Comparison of ENCODE assay signal across 21 cellular contexts in the genomic region with DNA sequence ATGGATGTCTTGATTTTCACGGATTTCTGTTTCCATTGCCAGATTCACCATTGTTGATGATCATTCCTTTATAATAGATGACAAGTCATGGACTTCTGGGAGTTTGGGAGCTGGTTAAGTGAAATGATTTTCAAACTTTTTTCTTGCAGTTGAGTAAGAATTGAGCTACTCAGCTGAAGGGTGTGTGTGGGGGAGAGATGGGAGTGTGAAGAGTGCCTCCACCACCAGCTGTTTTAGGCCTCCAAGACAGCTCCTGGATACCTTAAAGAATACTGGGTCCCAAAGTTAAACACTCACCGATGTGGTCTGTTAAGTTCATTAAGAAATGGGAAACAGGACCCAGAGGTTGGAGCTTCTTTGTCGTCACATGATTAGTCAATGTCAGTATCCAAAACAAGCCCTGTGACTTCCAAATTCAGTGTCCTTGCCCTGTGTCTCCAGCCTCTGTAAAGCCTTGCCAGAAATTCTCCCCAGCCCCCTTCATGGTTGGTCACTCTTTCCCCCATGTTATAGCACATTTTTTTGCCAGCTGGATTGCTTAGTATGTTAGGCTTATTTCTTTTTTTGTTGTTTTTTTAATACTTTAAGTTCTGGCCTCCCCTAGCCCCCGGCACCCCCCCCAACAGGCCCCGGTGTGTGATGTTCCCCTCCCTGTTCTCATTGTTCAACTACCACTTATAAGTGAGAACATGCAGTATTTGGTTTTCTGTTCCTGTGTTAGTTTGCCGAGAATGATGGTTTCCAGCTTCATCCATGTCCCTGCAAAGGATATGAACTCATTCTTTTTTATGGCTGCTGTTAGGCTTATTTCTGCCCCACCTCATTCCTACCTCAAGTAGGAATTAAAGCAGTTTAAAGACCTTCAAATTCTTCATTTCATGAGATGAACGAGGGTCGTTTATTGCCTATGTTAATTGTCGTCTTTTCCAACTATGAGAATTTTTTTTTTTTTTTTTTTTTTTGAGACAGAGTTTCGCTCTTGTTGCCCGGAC. TPM values are rescaled to one million over a fixed set of nuclear protein-coding genes. Genes with fewer than 3 reads are reported as not detected.
DNase-seq lines count a peak whose midpoint lies in the region; ATAC-seq, FAIRE-seq and TF ChIP-seq lines count a peak whose summit lies in the region.
"Had no signal": no experiment of that assay in that cellular context is flagged by ENCODE, and none has a peak within 500 bp of the region (broad histone marks: within the 10 kb centered on the region; RNA-seq: fewer than 3 reads in every experiment).

No MANE protein-coding gene starts in this region.

- no peak overlapping the region for H3K4me3 Mint-ChIP-seq in activated CD4-positive, alpha-beta T cell treated with anti-CD3 and anti-CD28 coated beads for 36 hours
- H3K4me3 Mint-ChIP-seq in dendritic cell treated with granulocyte-macrophage colony-stimulating factor and Interleukin-4, amounts not matched to agents 40 ng/mL and 50 ng/mL, for 4 days: no peak overlapping the region
- no peak overlapping the region for H3K4me3 Mint-ChIP-seq in nephron
- H3K4me3 Mint-ChIP-seq: activated naive CD8-positive, alpha-beta T cell; activated T-cell treated with anti-CD3 and anti-CD28 coated beads, Interleukin-2, amount 50 U/mL, for 72 hours; T-helper 1 cell treated with Interleukin-12 subunit alpha and Interleukin-12 subunit beta and Interleukin-4 antibody, amounts not matched to agents 30 μg/mL and 1 μg/mL, for 36 hours had no signal

- no peaks in the 10 kb centered on the region for H3K27me3 Mint-ChIP-seq in activated CD4-positive, alpha-beta T cell treated with anti-CD3 and anti-CD28 coated beads for 36 hours
- H3K27me3 Mint-ChIP-seq in dendritic cell treated with granulocyte-macrophage colony-stimulating factor and Interleukin-4, amounts not matched to agents 40 ng/mL and 50 ng/mL, for 4 days: no peaks in the 10 kb centered on the region
- H3K27me3 Mint-ChIP-seq in nephron (ENCODE audit: low read depth): no peaks in the 10 kb centered on the region
- H3K27me3 Mint-ChIP-seq: activated naive CD8-positive, alpha-beta T cell had no signal

- no peak for FAIRE-seq in D721Med (lab: Jason Lieb, UNC)

- TF ChIP-seq CTCF in nephron (IDR thresholded peaks at IDR 0.05; ENCODE audit: unreplicated experiment in 3 of 3): no peak
- no peak for TF ChIP-seq CTCF in thyroid gland (IDR thresholded peaks at IDR 0.05)
- no peak for TF ChIP-seq CTCF in D721Med (IDR thresholded peaks at IDR 0.05; ENCODE audit: insufficient read depth, missing control alignments)

- H3K27me3 ChIP-seq in thyroid gland: no peaks in the 10 kb centered on the region
- H3K27me3 ChIP-seq: body of pancreas, upper lobe of right lung had no signal

- no peak for TF ChIP-seq POLR2A in thyroid gland (IDR thresholded peaks at IDR 0.05)

- peaks cover 2% of the 10 kb centered on the region for H3K36me3 Mint-ChIP-seq in activated CD4-positive, alpha-beta T cell treated with anti-CD3 and anti-CD28 coated beads for 36 hours (ENCODE audit: low read depth)
- peaks cover 26% of the 10 kb centered on the region for H3K36me3 Mint-ChIP-seq in dendritic cell treated with granulocyte-macrophage colony-stimulating factor and Interleukin-4, amounts not matched to agents 40 ng/mL and 50 ng/mL, for 4 days (ENCODE audit: low read depth)
- peaks cover 5% of the 10 kb centered on the region for H3K36me3 Mint-ChIP-seq in nephron (ENCODE audit: low read depth)

- H3K4me1 Mint-ChIP-seq in activated CD4-positive, alpha-beta T cell treated with anti-CD3 and anti-CD28 coated beads for 36 hours: peaks cover 21% of the 10 kb centered on the region
- H3K4me1 Mint-ChIP-seq in dendritic cell treated with granulocyte-macrophage colony-stimulating factor and Interleukin-4, amounts not matched to agents 40 ng/mL and 50 ng/mL, for 4 days (ENCODE audit: low read depth): peaks cover 5% of the 10 kb centered on the region
- H3K4me1 Mint-ChIP-seq in nephron: peaks cover 5% of the 10 kb centered on the region

- WGBS in thyroid gland, 2 donors: 64 to 66% methylated on average over 11 of the region's 11 CpGs

- no peak overlapping the region for H3K4me3 ChIP-seq in thyroid gland (replicated peaks in 1 of 3)
- H3K4me3 ChIP-seq: body of pancreas, upper lobe of right lung had no signal

- no peaks in the 10 kb centered on the region for H3K9me3 ChIP-seq in thyroid gland
- H3K9me3 ChIP-seq: body of pancreas, Caco-2, upper lobe of right lung had no signal

- intact Hi-C loops in activated CD4-positive, alpha-beta T cell treated with anti-CD3 and anti-CD28 coated beads for 36 hours (cut with DNase I, micrococcal nuclease): no loop called here
- intact Hi-C loops in dendritic cell treated with granulocyte-macrophage colony-stimulating factor and Interleukin-4, amounts not matched to agents 40 ng/mL and 50 ng/mL, for 4 days (cut with micrococcal nuclease): no loop called here
- intact Hi-C loops in thyroid gland (cut with DNase I): no loop called here

- H3K9me3 Mint-ChIP-seq in activated CD4-positive, alpha-beta T cell treated with anti-CD3 and anti-CD28 coated beads for 36 hours (ENCODE audit: low read depth): no peaks in the 10 kb centered on the region
- H3K9me3 Mint-ChIP-seq in dendritic cell treated with granulocyte-macrophage colony-stimulating factor and Interleukin-4, amounts not matched to agents 40 ng/mL and 50 ng/mL, for 4 days: no peaks in the 10 kb centered on the region
- no peaks in the 10 kb centered on the region for H3K9me3 Mint-ChIP-seq in nephron
- H3K9me3 Mint-ChIP-seq: activated T-cell treated with anti-CD3 and anti-CD28 coated beads, Interleukin-2, amount 50 U/mL, for 72 hours; T-helper 1 cell treated with Interleukin-12 subunit alpha and Interleukin-12 subunit beta and Interleukin-4 antibody, amounts not matched to agents 30 μg/mL and 1 μg/mL, for 36 hours had no signal

- DNase-seq in activated CD4-positive, alpha-beta T cell treated with anti-CD3 and anti-CD28 coated beads for 36 hours: no peak
- DNase-seq in activated CD4-positive, alpha-beta T cell treated with anti-CD3 and anti-CD28 coated beads for 4 hours: no peak
- peak; percentile 42 to 54 for DNase-seq in thyroid gland
- DNase-seq in kidney glomerular epithelial cell (lab: John Stamatoyannopoulos, UW): no peak
- no peak for DNase-seq in D721Med (ENCODE audit: insufficient read length, low spot score)
- DNase-seq: activated T-cell treated with anti-CD3 and anti-CD28 coated beads, Interleukin-2, amount 50 U/mL, for 72 hours; body of pancreas; Caco-2; cortex of kidney; EL; foreskin melanocyte; NCI-H748 treated with DMSO at 0.1 percent for 48 hours; SHP77; stimulated activated naive CD4-positive, alpha-beta T cell; upper lobe of right lung had no signal

- peak overlapping the region; percentile 24 for H3K27ac Mint-ChIP-seq in activated CD4-positive, alpha-beta T cell treated with anti-CD3 and anti-CD28 coated beads for 36 hours
- H3K27ac Mint-ChIP-seq in dendritic cell treated with granulocyte-macrophage colony-stimulating factor and Interleukin-4, amounts not matched to agents 40 ng/mL and 50 ng/mL, for 4 days: peak overlapping the region; percentile 45
- H3K27ac Mint-ChIP-seq in nephron: peak overlapping the region; percentile 5 to 76 (median 13)
- H3K27ac Mint-ChIP-seq: activated naive CD8-positive, alpha-beta T cell; activated T-cell treated with anti-CD3 and anti-CD28 coated beads, Interleukin-2, amount 50 U/mL, for 72 hours; T-helper 1 cell treated with Interleukin-12 subunit alpha and Interleukin-12 subunit beta and Interleukin-4 antibody, amounts not matched to agents 30 μg/mL and 1 μg/mL, for 36 hours had no signal

- ATAC-seq in activated CD4-positive, alpha-beta T cell treated with anti-CD3 and anti-CD28 coated beads for 36 hours: no peak
- no peak for ATAC-seq in HG02852 (IDR thresholded peaks at IDR 0.05; ENCODE audit: unreplicated experiment)
- ATAC-seq: activated T-cell treated with anti-CD3 and anti-CD28 coated beads, Interleukin-2, amount 50 U/mL, for 72 hours; body of pancreas; upper lobe of right lung had no signal

- peaks cover 17 to 28% of the 10 kb centered on the region in 2 donors for H3K4me1 ChIP-seq in thyroid gland
- H3K4me1 ChIP-seq: Caco-2 had no signal

- CTCF ChIA-PET in activated CD4-positive, alpha-beta T cell treated with anti-CD3 and anti-CD28 coated beads for 36 hours (lab: Charles Lee): interaction anchor here (0.7 to 1.8 kb wide), 4 partner anchors 8 to 147 kb away, joined by 3 to 5 read pairs (median 4); no protein-coding TSS in a partner anchor

- peak overlapping the region; percentile 54 to 75 (median 70) for H3K27ac ChIP-seq in thyroid gland
- H3K27ac ChIP-seq: 22Rv1, body of pancreas, upper lobe of right lung had no signal

- POLR2A ChIA-PET in activated CD4-positive, alpha-beta T cell treated with anti-CD3 and anti-CD28 coated beads for 36 hours (lab: Charles Lee): interaction anchor here (0.6 kb wide), 1 partner anchor 82 kb away, joined by 5 read pairs; no protein-coding TSS in a partner anchor

- H3K36me3 ChIP-seq in thyroid gland: no peaks in the 10 kb centered on the region

RNA-seq across cellular contexts. Expression of a gene that starts 26.9 kb away (rescaled TPM):
- total RNA-seq in activated CD4-positive, alpha-beta T cell treated with anti-CD3 and anti-CD28 coated beads for 36 hours: 10 to 100 TPM; 11.5 to 14.3 TPM
- total RNA-seq in thyroid gland: 10 to 100 TPM; 19.9 to 24.5 (median 23.6) TPM

Comparison
In these comparisons a context has a peak if more than half of its experiments do, and no peak if none do; other contexts are left out.
1. DNase-seq: peak in thyroid gland (2 of 2); none in activated CD4-positive, alpha-beta T cell treated with anti-CD3 and anti-CD28 coated beads for 36 hours (single experiment), activated CD4-positive, alpha-beta T cell treated with anti-CD3 and anti-CD28 coated beads for 4 hours (0 of 2), kidney glomerular epithelial cell (single experiment) and D721Med (single experiment).
2. Peak in every context shown above with its lines, with median percentiles within 50 percentile points of each other: H3K27ac Mint-ChIP-seq.